ENCODE assay signal across 8 cellular contexts in genomic region chr19:29715695-29716581, GRCh38. TPM values are rescaled to one million over a fixed set of nuclear protein-coding genes. Genes with fewer than 3 reads are reported as not detected.
DNase-seq lines count a peak whose midpoint lies in the region; ATAC-seq and TF ChIP-seq lines count a peak whose summit lies in the region.

No MANE protein-coding gene starts in this region.

- H2AFZ ChIP-seq in HCT116 (ENCODE audit: low read depth, low read length, poor library complexity, severe bottlenecking): no peak overlapping the region
- peak overlapping the region; percentile 94 for H2AFZ ChIP-seq in neuron (ENCODE audit: low read depth, low read length)

- BruUV-seq in HCT116 (replicated peaks; lab: Mats Ljungman, UMichigan): TSS peak; percentile 79

- TF ChIP-seq CTCF in HCT116 (IDR thresholded peaks at IDR 0.05 in 2 of 3, conservative IDR thresholded peaks at IDR 0.05 in 1 of 3; ENCODE audit: borderline replicate concordance in 1 of 3, insufficient read depth in 1 of 3, low read depth in 2 of 3, low read length in 2 of 3) (no peak), epithelial cell of proximal tubule (conservative IDR thresholded peaks at IDR 0.05; ENCODE audit: low read depth, low read length) (no peak)

- H3K4me3 ChIP-seq in HCT116 (replicated peaks in 1 of 2; ENCODE audit: low read depth in 1 of 2, low read length in 2 of 2) (peak overlapping the region; percentile 80 to 96), SJSA1 (peak overlapping the region; percentile 95), epithelial cell of proximal tubule (ENCODE audit: low read depth, low read length) (peak overlapping the region; percentile 94), neuron (ENCODE audit: low read length) (peak overlapping the region; percentile 87)

- H3K9me3 ChIP-seq in HCT116 (ENCODE audit: control insufficient read depth in 1 of 2, insufficient read depth in 1 of 2, low read depth in 1 of 2, low read length in 2 of 2) (no peaks in the 10 kb centered on the region), SJSA1 (replicated peaks) (no peaks in the 10 kb centered on the region), neuron (ENCODE audit: low read length) (no peaks in the 10 kb centered on the region)

- no peaks in the 10 kb centered on the region for H3K36me3 ChIP-seq in HCT116 (ENCODE audit: control insufficient read depth in 1 of 2, insufficient read depth in 2 of 2, low read length in 2 of 2)
- peaks cover 3% of the 10 kb centered on the region; the same call in 1 of the 2 replicates for H3K36me3 ChIP-seq in SJSA1
- H3K36me3 ChIP-seq in neuron (ENCODE audit: insufficient read depth, low read length): peaks cover 5% of the 10 kb centered on the region

- peaks cover 10% of the 10 kb centered on the region for H3K79me2 ChIP-seq in HCT116 (ENCODE audit: insufficient read depth, low read length)

- H3K27me3 ChIP-seq in HCT116 (ENCODE audit: insufficient read depth, low read length) (no peaks in the 10 kb centered on the region), SJSA1 (replicated peaks) (no peaks in the 10 kb centered on the region), neuron (ENCODE audit: insufficient read depth, low read length) (no peaks in the 10 kb centered on the region)

- DNase-seq in Daoy (ENCODE audit: low read depth): peak; percentile 52
- DNase-seq in HCT116 (ENCODE audit: low read depth, low spot score): no peak
- DNase-seq in SJSA1 (ENCODE audit: low read depth in 1 of 2, low spot score in 2 of 2): peak in 1 of 2 experiments; percentile 10
- no peak for DNase-seq in epithelial cell of proximal tubule (ENCODE audit: low read depth)
- DNase-seq in inferior parietal cortex (ENCODE audit: extremely low spot score): no peak

- no peak for TF ChIP-seq POLR2A in HCT116 (IDR thresholded peaks at IDR 0.05; ENCODE audit: borderline replicate concordance, extremely low read depth, insufficient read depth, insufficient read length)

- H3K4me1 ChIP-seq in HCT116 (ENCODE audit: control insufficient read depth in 1 of 2, insufficient read depth in 2 of 2, low read length in 2 of 2) (peaks cover 10% of the 10 kb centered on the region in 2 experiments), SJSA1 (replicated peaks) (peaks cover 13% of the 10 kb centered on the region), neuron (ENCODE audit: insufficient read depth, low read length) (peaks cover 17% of the 10 kb centered on the region)

- H4K20me1 ChIP-seq in HCT116 (ENCODE audit: insufficient read depth): no peaks in the 10 kb centered on the region

- intact Hi-C loops in HCT116 (cut with micrococcal nuclease): loop anchor here (1.0 to 5.0 kb wide), 3 partner anchors 22 to 249 kb away; no protein-coding TSS in a partner anchor

- POLR2A ChIA-PET in HCT116 (lab: Charles Lee): interaction anchor here (0.7 to 1.1 kb wide), 3 partner anchors 104 to 129 kb away, joined by 3 to 5 read pairs (median 4); partner anchors contain the start of gene POP4

- H3K9me2 ChIP-seq in HCT116 (ENCODE audit: insufficient read depth): no peaks in the 10 kb centered on the region

- RAD21 ChIA-PET in HCT116 (lab: Charles Lee; ENCODE audit: low non-redundant PET in 1 of 2, low total read pairs in 2 of 2, uncharacterized antibody in 2 of 2, unreplicated experiment in 2 of 2): interaction anchor here (1.0 to 1.4 kb wide), 2 partner anchors 105 to 106 kb away, joined by 6 to 7 read pairs; no protein-coding TSS in a partner anchor

- CTCF ChIA-PET in HCT116 (lab: Charles Lee): interaction anchor here (0.5 to 2.7 kb wide), 19 partner anchors 10 to 1922 kb away, joined by 3 to 44 read pairs (median 5); partner anchors contain the start of genes PLEKHF1 and POP4

- ATAC-seq in HCT116 (peak; percentile 27), HG02623 (IDR thresholded peaks at IDR 0.05; ENCODE audit: unreplicated experiment) (no peak), HG03520 (IDR thresholded peaks at IDR 0.05; ENCODE audit: unreplicated experiment) (no peak)

- peak overlapping the region; percentile 97 for H3K4me2 ChIP-seq in HCT116 (ENCODE audit: low read length)

- H3K27ac ChIP-seq in HCT116 (ENCODE audit: low read depth, low read length) (peak overlapping the region; percentile 92), SJSA1 (peak overlapping the region; percentile 91)

- peak overlapping the region; percentile 94 for H3K9ac ChIP-seq in HCT116 (ENCODE audit: low read length)

- TF ChIP-seq RAD21 in HCT116 (IDR thresholded peaks at IDR 0.05; ENCODE audit: low read depth): no peak

TF ChIP-seq in HCT116, 20 proteins besides CTCF, POLR2A, EP300 and RAD21:
- TF ChIP-seq ZNF274 (IDR thresholded peaks at IDR 0.05; ENCODE audit: low read depth, low read length) (no peak), JUND (IDR thresholded peaks at IDR 0.05) (peak; percentile 32; the same call in 1 of the 2 replicates), REST (IDR thresholded peaks at IDR 0.05; ENCODE audit: low read depth) (no peak), FOSL1 (IDR thresholded peaks at IDR 0.05; ENCODE audit: low read depth) (0 out of 2 replicates have a peak, but pooled peaks have one; percentile 27)

RNA-seq across cellular contexts. Expression of gene C19orf12, which starts 0.9 kb away (rescaled TPM):
- 47.8 and 51.1 TPM in 2 replicates for total RNA-seq in Daoy (2014; rRNA removed; shearing (Covaris generic))
- total RNA-seq in HCT116 (2021; ENCODE audit: unreplicated experiment) (10.0 TPM), epithelial cell of proximal tubule (24.9 and 31.2 TPM in 2 replicates)
- 9.3 and 10.2 TPM in 2 replicates for polyA plus RNA-seq in HCT116 (2012)
- total RNA-seq in SJSA1 (2014; rRNA removed; shearing (Covaris generic)): 35.3 and 40.1 TPM in 2 replicates

RNA-seq across cellular contexts. Expression of gene PLEKHF1, which starts 50.7 kb away (rescaled TPM):
- total RNA-seq in Daoy (2014; rRNA removed; shearing (Covaris generic)): 7.5 and 9.2 TPM in 2 replicates
- total RNA-seq in HCT116 (2021; ENCODE audit: unreplicated experiment) (5.5 TPM), epithelial cell of proximal tubule (10.4 and 16.3 TPM in 2 replicates)
- 5.6 and 9.0 TPM in 2 replicates for polyA plus RNA-seq in HCT116 (2012)
- total RNA-seq in SJSA1 (2014; rRNA removed; shearing (Covaris generic)): 7.2 and 8.0 TPM in 2 replicates
